Comparison of ENCODE assay signal across 15 cellular contexts in genomic region chr14:75292886-75293285, GRCh38. TPM values are rescaled to one million over a fixed set of nuclear protein-coding genes. Genes with fewer than 3 reads are reported as not detected.
DNase-seq lines count a peak whose midpoint lies in the region; ATAC-seq and TF ChIP-seq lines count a peak whose summit lies in the region.
"Had no signal": no experiment of that assay in that cellular context is flagged by ENCODE, and none has a peak within 500 bp of the region (broad histone marks: within the 10 kb centered on the region; RNA-seq: fewer than 3 reads in every experiment).

No MANE protein-coding gene starts in this region.

- no peak for TF ChIP-seq EP300 in upper lobe of left lung (IDR thresholded peaks at IDR 0.05)

- no peak for ATAC-seq in naive thymus-derived CD8-positive, alpha-beta T cell
- ATAC-seq in upper lobe of left lung (ENCODE audit: low FRiP score in 2 of 2) (no peak), HG03175 (IDR thresholded peaks at IDR 0.05; ENCODE audit: unreplicated experiment) (no peak), HG03196 (IDR thresholded peaks at IDR 0.05; ENCODE audit: unreplicated experiment) (no peak)

- peaks cover 17% of the 10 kb centered on the region for H3K4me1 Mint-ChIP-seq in activated naive CD8-positive, alpha-beta T cell (ENCODE audit: low read depth)
- peaks cover 19% of the 10 kb centered on the region for H3K4me1 Mint-ChIP-seq in activated naive CD8-positive, alpha-beta T cell treated with anti-CD3 and anti-CD28 coated beads for 36 hours
- peaks cover 9 to 23% (median 17%) of the 10 kb centered on the region in 4 donors for H3K4me1 Mint-ChIP-seq in naive thymus-derived CD8-positive, alpha-beta T cell

- H3K27ac ChIP-seq in coronary artery (no peak overlapping the region), upper lobe of left lung (peak overlapping the region in 3 of 4 donors; percentile 91 to 98 (median 94))

- H3K4me3 Mint-ChIP-seq in activated naive CD8-positive, alpha-beta T cell = peak overlapping the region; percentile 78
- H3K4me3 Mint-ChIP-seq in activated naive CD8-positive, alpha-beta T cell treated with anti-CD3 and anti-CD28 coated beads for 36 hours = no peak overlapping the region
- H3K4me3 Mint-ChIP-seq in naive thymus-derived CD8-positive, alpha-beta T cell = peak overlapping the region in 7 of 10 donors; percentile 34 to 90 (median 77)

- H3K27ac Mint-ChIP-seq in activated naive CD8-positive, alpha-beta T cell = no peak overlapping the region
- no peak overlapping the region for H3K27ac Mint-ChIP-seq in activated naive CD8-positive, alpha-beta T cell treated with anti-CD3 and anti-CD28 coated beads for 36 hours
- H3K27ac Mint-ChIP-seq in naive thymus-derived CD8-positive, alpha-beta T cell = peak overlapping the region in 9 of 10 donors; percentile 77 to 98 (median 96)

- no peaks in the 10 kb centered on the region for H3K36me3 Mint-ChIP-seq in activated naive CD8-positive, alpha-beta T cell
- no peaks in the 10 kb centered on the region for H3K36me3 Mint-ChIP-seq in activated naive CD8-positive, alpha-beta T cell treated with anti-CD3 and anti-CD28 coated beads for 36 hours
- H3K36me3 Mint-ChIP-seq in naive thymus-derived CD8-positive, alpha-beta T cell = no peaks in the 10 kb centered on the region

- 89 to 90% methylated on average over 7 of the region's 7 CpGs for WGBS in upper lobe of left lung, 2 donors

- TF ChIP-seq CTCF in coronary artery (IDR thresholded peaks at IDR 0.05) = no peak
- TF ChIP-seq CTCF in upper lobe of left lung (IDR thresholded peaks at IDR 0.05) = no peak

- POLR2A ChIA-PET in naive thymus-derived CD8-positive, alpha-beta T cell (lab: Charles Lee) = no interaction called here

- H3K27me3 Mint-ChIP-seq in activated naive CD8-positive, alpha-beta T cell = no peaks in the 10 kb centered on the region
- H3K27me3 Mint-ChIP-seq in activated naive CD8-positive, alpha-beta T cell treated with anti-CD3 and anti-CD28 coated beads for 36 hours = no peaks in the 10 kb centered on the region
- peaks cover 0 to 1% (median 0%) of the 10 kb centered on the region in 5 donors for H3K27me3 Mint-ChIP-seq in naive thymus-derived CD8-positive, alpha-beta T cell

- peaks cover 29 to 43% (median 34%) of the 10 kb centered on the region in 4 donors for H3K4me1 ChIP-seq in upper lobe of left lung

- no peaks in the 10 kb centered on the region for H3K9me3 Mint-ChIP-seq in activated naive CD8-positive, alpha-beta T cell (ENCODE audit: low read depth)
- no peaks in the 10 kb centered on the region for H3K9me3 Mint-ChIP-seq in activated naive CD8-positive, alpha-beta T cell treated with anti-CD3 and anti-CD28 coated beads for 36 hours
- H3K9me3 Mint-ChIP-seq in naive thymus-derived CD8-positive, alpha-beta T cell = no peaks in the 10 kb centered on the region

- no peak for DNase-seq in activated naive CD8-positive, alpha-beta T cell treated with anti-CD3 and anti-CD28 coated beads for 36 hours
- DNase-seq in coronary artery (ENCODE audit: low spot score) (peak; percentile 67), upper lobe of left lung (peak in 1 of 2 donors; percentile 10), SHP77 treated with DMSO at 0.1 percent for 48 hours (lab: John Stamatoyannopoulos, UW) (no peak)
- DNase-seq in naive thymus-derived CD8-positive, alpha-beta T cell = no peak
- DNase-seq: activated CD4-positive, alpha-beta T cell treated with anti-CD3 and anti-CD28 coated beads for 1 hour; activated T-cell treated with anti-CD3 and anti-CD28 coated beads, Interleukin-2, amount 50 U/mL, for 48 hours; DMS53; NCI-H446 treated with DMSO at 0.1 percent for 48 hours; OCI-M1; small intestine; testis had no signal

- H3K27me3 ChIP-seq in upper lobe of left lung = no peaks in the 10 kb centered on the region
- H3K27me3 ChIP-seq: testis had no signal

- H3K36me3 ChIP-seq in upper lobe of left lung = no peaks in the 10 kb centered on the region

- H3K4me3 ChIP-seq in coronary artery (no peak overlapping the region), upper lobe of left lung (no peak overlapping the region)

- H3K9me3 ChIP-seq in upper lobe of left lung = no peaks in the 10 kb centered on the region
- H3K9me3 ChIP-seq: testis had no signal

- no peak for TF ChIP-seq POLR2A in upper lobe of left lung (IDR thresholded peaks at IDR 0.05)

RNA-seq across cellular contexts. Expression of gene FOS, which starts 14.3 kb away (rescaled TPM):
- total RNA-seq in activated naive CD8-positive, alpha-beta T cell treated with anti-CD3 and anti-CD28 coated beads for 36 hours = 10 to 100 TPM; 19.5 to 20.0 TPM
- total RNA-seq in naive thymus-derived CD8-positive, alpha-beta T cell = 1 to 10 TPM; 9.4 to 9.6 TPM
- 100 to 1,000 TPM in 2 of 3 donors, 10 to 100 TPM in 1; 80.3 to 510 (median 252) TPM for polyA plus RNA-seq in naive thymus-derived CD8-positive, alpha-beta T cell
- total RNA-seq in upper lobe of left lung = 1,000 to 10,000 TPM in 1 of 6 donors, 100 to 1,000 TPM in 5; 386 to 1,146 (median 633) TPM

Comparison
In these comparisons a context has a peak if more than half of its experiments do, and no peak if none do; other contexts are left out.
1. H3K27ac Mint-ChIP-seq: peak in naive thymus-derived CD8-positive, alpha-beta T cell (9 of 10); none in activated naive CD8-positive, alpha-beta T cell (single experiment) and activated naive CD8-positive, alpha-beta T cell treated with anti-CD3 and anti-CD28 coated beads for 36 hours (single experiment).
2. H3K27ac ChIP-seq: peak in upper lobe of left lung (3 of 4); none in coronary artery (0 of 2).
3. RNA of gene FOS, which starts 14.3 kb away (total RNA-seq): 386 to 1,146 TPM in upper lobe of left lung; 19.5 to 20.0 TPM in activated naive CD8-positive, alpha-beta T cell treated with anti-CD3 and anti-CD28 coated beads for 36 hours and 9.4 to 9.6 TPM in naive thymus-derived CD8-positive, alpha-beta T cell; every median in the first group is over 10 times any median in the second.